Comparison of ENCODE assay signal across 31 cellular contexts in genomic region chr6:89302936-89303335, GRCh38. TPM values are rescaled to one million over a fixed set of nuclear protein-coding genes. Genes with fewer than 3 reads are reported as not detected.
"Had no signal": no experiment of that assay in that cellular context is flagged by ENCODE, and none has a peak within 500 bp of the region (broad histone marks: within the 10 kb centered on the region; RNA-seq: fewer than 3 reads in every experiment).

No MANE protein-coding gene starts in this region.

- H3K4me3 Mint-ChIP-seq: activated CD4-positive, alpha-beta memory T cell treated with anti-CD3 and anti-CD28 coated beads for 36 hours; activated CD4-positive, alpha-beta T cell treated with anti-CD3 and anti-CD28 coated beads, Interleukin-2, amount 10 ng/mL, durations not matched to agents 24 days and 14 days; activated T-helper 1 cell treated with anti-CD3 and anti-CD28 coated beads, Interleukin-12 subunit alpha, Interleukin-12 subunit beta, Interleukin-2, Interleukin-4 antibody, amounts not matched to agents 30 ng/mL and 10 ng/mL and 1 ng/mL, durations not matched to agents 14 hours and 24 hours and 36 hours; effector memory CD8-positive, alpha-beta T cell; immature natural killer cell; mesothelial cell of epicardium; naive B cell; nephron progenitor cell; stimulated activated naive B cell treated with anti-CD40 and anti-IgM and Interleukin-4, amounts not matched to agents 10 μg/mL and 1 μg/mL and 100 μg/mL, for 72 hours had no signal

- H3K36me3 ChIP-seq: stomach, thyroid gland, upper lobe of left lung, vagina had no signal

- H3K4me1 ChIP-seq: thyroid gland had no signal

- H3K27me3 ChIP-seq: stomach, thyroid gland, upper lobe of left lung, vagina had no signal

- H3K4me3 ChIP-seq: stomach, thyroid gland, upper lobe of left lung, vagina had no signal

- H3K9me3 ChIP-seq: stomach, thyroid gland, upper lobe of left lung, vagina had no signal

- ATAC-seq: effector memory CD8-positive, alpha-beta T cell; left colon; right cardiac atrium; stimulated activated naive B cell treated with anti-CD40 and anti-IgM and Interleukin-4, amounts not matched to agents 10 μg/mL and 1 μg/mL and 100 μg/mL, for 72 hours had no signal

- H3K27ac ChIP-seq: stomach, thyroid gland, upper lobe of left lung, vagina had no signal

- H3K9me3 Mint-ChIP-seq: activated CD4-positive, alpha-beta memory T cell treated with anti-CD3 and anti-CD28 coated beads for 36 hours; activated CD4-positive, alpha-beta T cell treated with anti-CD3 and anti-CD28 coated beads, Interleukin-2, amount 10 ng/mL, durations not matched to agents 24 days and 14 days; effector memory CD8-positive, alpha-beta T cell; immature natural killer cell; naive B cell had no signal

- H3K36me3 Mint-ChIP-seq: activated CD4-positive, alpha-beta memory T cell treated with anti-CD3 and anti-CD28 coated beads for 36 hours; naive B cell had no signal

- H3K27ac Mint-ChIP-seq: activated CD4-positive, alpha-beta memory T cell treated with anti-CD3 and anti-CD28 coated beads for 36 hours; activated CD4-positive, alpha-beta T cell treated with anti-CD3 and anti-CD28 coated beads, Interleukin-2, amount 10 ng/mL, durations not matched to agents 24 days and 14 days; activated T-helper 1 cell treated with anti-CD3 and anti-CD28 coated beads, Interleukin-12 subunit alpha, Interleukin-12 subunit beta, Interleukin-2, Interleukin-4 antibody, amounts not matched to agents 30 ng/mL and 10 ng/mL and 1 ng/mL, durations not matched to agents 14 hours and 24 hours and 36 hours; effector memory CD8-positive, alpha-beta T cell; immature natural killer cell; mesothelial cell of epicardium; naive B cell; nephron progenitor cell; stimulated activated naive B cell treated with anti-CD40 and anti-IgM and Interleukin-4, amounts not matched to agents 10 μg/mL and 1 μg/mL and 100 μg/mL, for 72 hours had no signal

- DNase-seq: activated CD4-positive, alpha-beta memory T cell treated with anti-CD3 and anti-CD28 coated beads for 36 hours; activated CD4-positive, alpha-beta T cell treated with anti-CD3 and anti-CD28 coated beads, Interleukin-2, amount 10 ng/mL, durations not matched to agents 24 days and 14 days; activated CD4-positive, CD25-positive, alpha-beta regulatory T cell treated with anti-CD3 and anti-CD28 coated beads, Interleukin-2, amount 50 U/mL, for 72 hours; activated CD8-positive, alpha-beta memory T cell treated with anti-CD3 and anti-CD28 coated beads, Interleukin-2, amount 50 U/mL, for 4 hours; activated gamma-delta T cell; activated naive CD4-positive, alpha-beta T cell treated with anti-CD3 and anti-CD28 coated beads, Interleukin-2, amount 50 U/mL, for 16 hours; activated T-cell treated with anti-CD3 and anti-CD28 coated beads, Interleukin-2, amount 50 U/mL, for 1 hour; amniotic stem cell; caudate nucleus; cortex of kidney; effector memory CD8-positive, alpha-beta T cell; foreskin fibroblast; head of caudate nucleus; hippocampal formation; immature natural killer cell; kidney; left colon; mammary epithelial cell; naive B cell; nephron progenitor cell; nucleus accumbens; right cardiac atrium; stimulated activated CD4-positive, alpha-beta T cell treated with anti-CD3 and anti-CD28 coated beads, Interleukin-15, amount 100 ng/mL, for 24 hours; stimulated activated CD4-positive, alpha-beta T cell treated with anti-CD3 and anti-CD28 coated beads, Interleukin-2, amount 100 ng/mL, for 24 hours; stimulated activated naive B cell treated with anti-CD40 and anti-IgM and Interleukin-4, amounts not matched to agents 10 μg/mL and 1 μg/mL and 100 μg/mL, for 72 hours; stomach; thyroid gland had no signal

- H3K27me3 Mint-ChIP-seq: activated CD4-positive, alpha-beta memory T cell treated with anti-CD3 and anti-CD28 coated beads for 36 hours; activated CD4-positive, alpha-beta T cell treated with anti-CD3 and anti-CD28 coated beads, Interleukin-2, amount 10 ng/mL, durations not matched to agents 24 days and 14 days; effector memory CD8-positive, alpha-beta T cell; naive B cell; stimulated activated naive B cell treated with anti-CD40 and anti-IgM and Interleukin-4, amounts not matched to agents 10 μg/mL and 1 μg/mL and 100 μg/mL, for 72 hours had no signal

RNA-seq across cellular contexts. Expression of gene GABRR2, which starts 12.2 kb away (rescaled TPM):
- total RNA-seq: mammary epithelial cell had no signal
